Comparison of ENCODE assay signal across 15 cellular contexts in genomic region chr4:76923619-76924357, GRCh38. TPM values are rescaled to one million over a fixed set of nuclear protein-coding genes. Genes with fewer than 3 reads are reported as not detected.
"Had no signal": no experiment of that assay in that cellular context is flagged by ENCODE, and none has a peak within 500 bp of the region (broad histone marks: within the 10 kb centered on the region; RNA-seq: fewer than 3 reads in every experiment).

No MANE protein-coding gene starts in this region.

- H3K4me3 ChIP-seq: colonic mucosa, hepatocyte, smooth muscle cell had no signal

- H3K27me3 ChIP-seq: colonic mucosa, hepatocyte had no signal

- H3K4me1 ChIP-seq: colonic mucosa had no signal

- DNase-seq: colonic mucosa; effector CD8-positive, alpha-beta T cell; foreskin melanocyte; head of caudate nucleus; natural killer cell; posterior cingulate gyrus; stimulated activated CD4-positive, alpha-beta T cell treated with anti-CD3 and anti-CD28 coated beads, Interleukin-2, amount 100 ng/mL, for 48 hours; stimulated activated naive CD4-positive, alpha-beta T cell treated with Interleukin-2 at 50 U/mL for 16 hours had no signal

- H3K36me3 ChIP-seq: colonic mucosa had no signal

- H3K9me3 ChIP-seq: colonic mucosa had no signal

- FAIRE-seq: urothelium cell line had no signal

- ATAC-seq: natural killer cell had no signal

- H3K27ac ChIP-seq: colonic mucosa, hepatocyte had no signal

RNA-seq across cellular contexts. Expression of gene SOWAHB, which starts 25.8 kb away (rescaled TPM):
- total RNA-seq: dermis microvascular lymphatic vessel endothelial cell, myocyte, natural killer cell, neural crest cell, pulmonary artery endothelial cell had no signal
